ENCODE assay signal across 13 cellular contexts in genomic region chr19:18342090-18342632, GRCh38. TPM values are rescaled to one million over a fixed set of nuclear protein-coding genes. Genes with fewer than 3 reads are reported as not detected.
DNase-seq lines count a peak whose midpoint lies in the region; ATAC-seq and TF ChIP-seq lines count a peak whose summit lies in the region.
"Had no signal": no experiment of that assay in that cellular context is flagged by ENCODE, and none has a peak within 500 bp of the region (broad histone marks: within the 10 kb centered on the region; RNA-seq: fewer than 3 reads in every experiment).

No MANE protein-coding gene starts in this region.

- intact Hi-C loops in esophagus squamous epithelium (cut with DNase I): no loop called here

- H3K4me1 Mint-ChIP-seq in activated CD8-positive, alpha-beta memory T cell treated with anti-CD3 and anti-CD28 coated beads, Interleukin-2, amount 10 ng/mL, durations not matched to agents 7 days and 5 days: peaks cover 19% of the 10 kb centered on the region
- peaks cover 51% of the 10 kb centered on the region for H3K4me1 Mint-ChIP-seq in WTC11
- peaks cover 30% of the 10 kb centered on the region for H3K4me1 Mint-ChIP-seq in stimulated activated effector memory CD8-positive, alpha-beta T cell treated with anti-CD3 and anti-CD28 coated beads, Interleukin-12 subunit alpha, Interleukin-12 subunit beta, amount 100 ng/mL, for 72 hours

- no peaks in the 10 kb centered on the region for H3K27me3 ChIP-seq in esophagus squamous epithelium

- H3K4me3 ChIP-seq in esophagus squamous epithelium: no peak overlapping the region

- no peaks in the 10 kb centered on the region for H3K27me3 Mint-ChIP-seq in activated CD8-positive, alpha-beta memory T cell treated with anti-CD3 and anti-CD28 coated beads, Interleukin-2, amount 10 ng/mL, durations not matched to agents 7 days and 5 days
- H3K27me3 Mint-ChIP-seq in WTC11 (ENCODE audit: low read depth): no peaks in the 10 kb centered on the region

- no peak for TF ChIP-seq POLR2A in esophagus squamous epithelium (IDR thresholded peaks at IDR 0.05)

- H3K36me3 Mint-ChIP-seq in activated CD8-positive, alpha-beta memory T cell treated with anti-CD3 and anti-CD28 coated beads, Interleukin-2, amount 10 ng/mL, durations not matched to agents 7 days and 5 days: peaks cover 9% of the 10 kb centered on the region
- peaks cover 7% of the 10 kb centered on the region for H3K36me3 Mint-ChIP-seq in WTC11
- peaks cover 52% of the 10 kb centered on the region for H3K36me3 Mint-ChIP-seq in stimulated activated effector memory CD8-positive, alpha-beta T cell treated with anti-CD3 and anti-CD28 coated beads, Interleukin-12 subunit alpha, Interleukin-12 subunit beta, amount 100 ng/mL, for 72 hours

- H3K9me3 ChIP-seq in esophagus squamous epithelium: no peaks in the 10 kb centered on the region

- H3K4me1 ChIP-seq in esophagus squamous epithelium: peaks cover 0 to 58% (median 15%) of the 10 kb centered on the region in 3 donors

- ATAC-seq in activated CD8-positive, alpha-beta memory T cell treated with anti-CD3 and anti-CD28 coated beads, Interleukin-2, amount 10 ng/mL, durations not matched to agents 7 days and 5 days: no peak
- ATAC-seq in WTC11 (no peak), GM21423 (IDR thresholded peaks at IDR 0.05; ENCODE audit: unreplicated experiment) (no peak)
- no peak for ATAC-seq in stimulated activated effector memory CD8-positive, alpha-beta T cell treated with anti-CD3 and anti-CD28 coated beads, Interleukin-12 subunit alpha, Interleukin-12 subunit beta, amount 100 ng/mL, for 72 hours
- ATAC-seq: esophagus mucosa had no signal

- POLR2A ChIA-PET in WTC11 (lab: Charles Lee): interaction anchor here (1.1 to 1.7 kb wide), 3 partner anchors 14 to 60 kb away, joined by 3 to 5 read pairs (median 4); no protein-coding TSS in a partner anchor

- 29 to 53% methylated on average over 2 to 3 of the region's 8 CpGs for WGBS in esophagus squamous epithelium, 2 donors

- no peak for TF ChIP-seq CTCF in WTC11 (IDR thresholded peaks at IDR 0.05)
- no peak for TF ChIP-seq CTCF in esophagus squamous epithelium (IDR thresholded peaks at IDR 0.05)

- no peak for DNase-seq in activated CD8-positive, alpha-beta memory T cell treated with anti-CD3 and anti-CD28 coated beads, Interleukin-2, amount 10 ng/mL, durations not matched to agents 7 days and 5 days
- no peak for DNase-seq in activated CD8-positive, alpha-beta memory T cell treated with anti-CD3 and anti-CD28 coated beads for 24 hours
- DNase-seq in WTC11 (ENCODE audit: low spot score) (no peak), esophagus squamous epithelium (lab: John Stamatoyannopoulos, UW) (no peak), NCI-H2107 (lab: John Stamatoyannopoulos, UW) (no peak), pons (ENCODE audit: low spot score) (no peak)
- DNase-seq in stimulated activated effector memory CD8-positive, alpha-beta T cell treated with anti-CD3 and anti-CD28 coated beads, Interleukin-12 subunit alpha, Interleukin-12 subunit beta, amount 100 ng/mL, for 72 hours (ENCODE audit: low spot score in 2 of 2): no peak
- DNase-seq: NCI-H1105, NCI-H446 treated with DMSO at 0.1 percent for 48 hours, nucleus accumbens had no signal

- no peaks in the 10 kb centered on the region for H3K36me3 ChIP-seq in esophagus squamous epithelium

- CTCF ChIA-PET in activated CD8-positive, alpha-beta memory T cell treated with anti-CD3 and anti-CD28 coated beads, Interleukin-2, amount 10 ng/mL, durations not matched to agents 7 days and 5 days (lab: Charles Lee): interaction anchor here (0.8 to 8.9 kb wide), 8 partner anchors 14 to 91 kb away, joined by 3 to 78 read pairs (median 4); partner anchors contain the start of gene JUND
- CTCF ChIA-PET in WTC11 (lab: Charles Lee): interaction anchor here (0.6 to 2.5 kb wide), 9 partner anchors 14 to 221 kb away, joined by 3 to 13 read pairs (median 5); partner anchors contain the start of genes JUND and SSBP4

- peak overlapping the region; percentile 54 for H3K27ac Mint-ChIP-seq in activated CD8-positive, alpha-beta memory T cell treated with anti-CD3 and anti-CD28 coated beads, Interleukin-2, amount 10 ng/mL, durations not matched to agents 7 days and 5 days
- H3K27ac Mint-ChIP-seq in WTC11: peak overlapping the region; percentile 78
- H3K27ac Mint-ChIP-seq in stimulated activated effector memory CD8-positive, alpha-beta T cell treated with anti-CD3 and anti-CD28 coated beads, Interleukin-12 subunit alpha, Interleukin-12 subunit beta, amount 100 ng/mL, for 72 hours: peak overlapping the region; percentile 56

- H3K4me3 Mint-ChIP-seq in activated CD8-positive, alpha-beta memory T cell treated with anti-CD3 and anti-CD28 coated beads, Interleukin-2, amount 10 ng/mL, durations not matched to agents 7 days and 5 days: peak overlapping the region; percentile 72
- H3K4me3 Mint-ChIP-seq in WTC11: peak overlapping the region; percentile 79
- H3K4me3 Mint-ChIP-seq in stimulated activated effector memory CD8-positive, alpha-beta T cell treated with anti-CD3 and anti-CD28 coated beads, Interleukin-12 subunit alpha, Interleukin-12 subunit beta, amount 100 ng/mL, for 72 hours: peak overlapping the region; percentile 75

- no peaks in the 10 kb centered on the region for H3K9me3 Mint-ChIP-seq in activated CD8-positive, alpha-beta memory T cell treated with anti-CD3 and anti-CD28 coated beads, Interleukin-2, amount 10 ng/mL, durations not matched to agents 7 days and 5 days (ENCODE audit: low read depth)
- H3K9me3 Mint-ChIP-seq in WTC11: no peaks in the 10 kb centered on the region
- H3K9me3 Mint-ChIP-seq in stimulated activated effector memory CD8-positive, alpha-beta T cell treated with anti-CD3 and anti-CD28 coated beads, Interleukin-12 subunit alpha, Interleukin-12 subunit beta, amount 100 ng/mL, for 72 hours: no peaks in the 10 kb centered on the region

- peak overlapping the region in 3 of 4 donors; percentile 20 to 87 (median 55) for H3K27ac ChIP-seq in esophagus squamous epithelium

TF ChIP-seq in WTC11, 78 proteins besides CTCF, POLR2A, EP300 and RAD21 (continues in another document):
- TF ChIP-seq, protein P1, sequence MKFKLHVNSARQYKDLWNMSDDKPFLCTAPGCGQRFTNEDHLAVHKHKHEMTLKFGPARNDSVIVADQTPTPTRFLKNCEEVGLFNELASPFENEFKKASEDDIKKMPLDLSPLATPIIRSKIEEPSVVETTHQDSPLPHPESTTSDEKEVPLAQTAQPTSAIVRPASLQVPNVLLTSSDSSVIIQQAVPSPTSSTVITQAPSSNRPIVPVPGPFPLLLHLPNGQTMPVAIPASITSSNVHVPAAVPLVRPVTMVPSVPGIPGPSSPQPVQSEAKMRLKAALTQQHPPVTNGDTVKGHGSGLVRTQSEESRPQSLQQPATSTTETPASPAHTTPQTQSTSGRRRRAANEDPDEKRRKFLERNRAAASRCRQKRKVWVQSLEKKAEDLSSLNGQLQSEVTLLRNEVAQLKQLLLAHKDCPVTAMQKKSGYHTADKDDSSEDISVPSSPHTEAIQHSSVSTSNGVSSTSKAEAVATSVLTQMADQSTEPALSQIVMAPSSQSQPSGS (CRISPR knock-in tag; IDR thresholded peaks at IDR 0.05; ENCODE audit: borderline replicate concordance, low read depth): no peak
- no peak for TF ChIP-seq SOX15 (CRISPR knock-in tag; IDR thresholded peaks at IDR 0.05)
- TF ChIP-seq FOXJ3 (CRISPR knock-in tag; IDR thresholded peaks at IDR 0.05; ENCODE audit: borderline replicate concordance): no peak
- TF ChIP-seq, protein P2, sequence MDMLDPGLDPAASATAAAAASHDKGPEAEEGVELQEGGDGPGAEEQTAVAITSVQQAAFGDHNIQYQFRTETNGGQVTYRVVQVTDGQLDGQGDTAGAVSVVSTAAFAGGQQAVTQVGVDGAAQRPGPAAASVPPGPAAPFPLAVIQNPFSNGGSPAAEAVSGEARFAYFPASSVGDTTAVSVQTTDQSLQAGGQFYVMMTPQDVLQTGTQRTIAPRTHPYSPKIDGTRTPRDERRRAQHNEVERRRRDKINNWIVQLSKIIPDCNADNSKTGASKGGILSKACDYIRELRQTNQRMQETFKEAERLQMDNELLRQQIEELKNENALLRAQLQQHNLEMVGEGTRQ (CRISPR knock-in tag; IDR thresholded peaks at IDR 0.05): no peak

RNA-seq across cellular contexts. Expression of gene PGPEP1, which starts 1.8 kb away (rescaled TPM):
- total RNA-seq in activated CD8-positive, alpha-beta memory T cell treated with anti-CD3 and anti-CD28 coated beads, Interleukin-2, amount 10 ng/mL, durations not matched to agents 7 days and 5 days: 10 to 100 TPM; 35.5 to 44.7 TPM
- 39.2 to 68.1 TPM (median 40.8 TPM) in 3 replicates for total RNA-seq in WTC11 (2021)
- 10 to 100 TPM in 1 of 4 donors, 1 to 10 TPM in 2, under 1 TPM in 1; 0.83 to 10.1 (median 5.3) TPM for total RNA-seq in esophagus squamous epithelium

RNA-seq across cellular contexts. Expression of gene LSM4, which starts 19.3 kb away (rescaled TPM):
- total RNA-seq in activated CD8-positive, alpha-beta memory T cell treated with anti-CD3 and anti-CD28 coated beads, Interleukin-2, amount 10 ng/mL, durations not matched to agents 7 days and 5 days: 100 to 1,000 TPM; 209 to 236 TPM
- total RNA-seq in WTC11 (2021): 373 to 434 TPM (median 409 TPM) in 3 replicates
- 100 to 1,000 TPM in 3 of 4 donors, 10 to 100 TPM in 1; 97.3 to 228 (median 137) TPM for total RNA-seq in esophagus squamous epithelium

RNA-seq across cellular contexts. Expression of gene GDF15, which starts 43.8 kb away (rescaled TPM):
- not detected for total RNA-seq in activated CD8-positive, alpha-beta memory T cell treated with anti-CD3 and anti-CD28 coated beads, Interleukin-2, amount 10 ng/mL, durations not matched to agents 7 days and 5 days
- 18.3 to 27.3 TPM (median 19.1 TPM) in 3 replicates for total RNA-seq in WTC11 (2021)
- 1 to 10 TPM in 1 of 4 donors, under 1 TPM in 1, not detected in 2; 0.76 to 2.3 TPM for total RNA-seq in esophagus squamous epithelium

RNA-seq across cellular contexts. Expression of gene LRRC25, which starts 55.3 kb away (rescaled TPM):
- total RNA-seq in activated CD8-positive, alpha-beta memory T cell treated with anti-CD3 and anti-CD28 coated beads, Interleukin-2, amount 10 ng/mL, durations not matched to agents 7 days and 5 days: under 1 TPM in 1 of 2 experiments, not detected in 1; 0.12 TPM
- total RNA-seq in WTC11 (2021) (0.07 to 0.31 TPM (median 0.18 TPM) in 3 replicates), esophagus squamous epithelium (10 to 100 TPM in 1 of 4 donors, 1 to 10 TPM in 1, under 1 TPM in 2; 0.53 to 10.3 (median 1.9) TPM)
- total RNA-seq: A673 had no signal
